In genomic region chr20:51065615-51066014, GRCh38 we compare ENCODE assay signal across 28 cellular contexts. TPM values are rescaled to one million over a fixed set of nuclear protein-coding genes. Genes with fewer than 3 reads are reported as not detected.
"Had no signal": no experiment of that assay in that cellular context is flagged by ENCODE, and none has a peak within 500 bp of the region (broad histone marks: within the 10 kb centered on the region; RNA-seq: fewer than 3 reads in every experiment).

No MANE protein-coding gene starts in this region.

- H3K36me3 Mint-ChIP-seq: stimulated activated effector memory CD8-positive, alpha-beta T cell treated with anti-CD3 and anti-CD28 coated beads, Interleukin-12 subunit alpha, Interleukin-12 subunit beta, amount 100 ng/mL, for 72 hours; stimulated activated memory B cell treated with anti-CD40 and anti-IgM and Interleukin-4, amounts not matched to agents 10 μg/mL and 1 μg/mL and 100 μg/mL, for 72 hours; type B pancreatic cell had no signal

- H3K36me3 ChIP-seq: stomach, suprapubic skin, thoracic aorta, thyroid gland, tibial artery, tibial nerve, transverse colon, upper lobe of left lung, upper lobe of right lung, uterus, vagina had no signal

- H3K27me3 ChIP-seq: testis, thyroid gland, upper lobe of left lung, uterus, vagina had no signal

- H3K4me3 Mint-ChIP-seq: stimulated activated effector memory CD8-positive, alpha-beta T cell treated with anti-CD3 and anti-CD28 coated beads, Interleukin-12 subunit alpha, Interleukin-12 subunit beta, amount 100 ng/mL, for 72 hours; stimulated activated memory B cell treated with anti-CD40 and anti-IgM and Interleukin-4, amounts not matched to agents 10 μg/mL and 1 μg/mL and 100 μg/mL, for 72 hours; stimulated activated naive B cell treated with anti-CD40 and anti-IgM and Interleukin-4, amounts not matched to agents 10 μg/mL and 1 μg/mL and 100 μg/mL, for 72 hours; stimulated activated naive CD8-positive, alpha-beta T cell treated with anti-CD3 and anti-CD28 coated beads, Interleukin-15, amount 100 ng/mL, for 72 hours; type B pancreatic cell had no signal

- FAIRE-seq: urothelium cell line had no signal

- ATAC-seq: stimulated activated effector memory CD8-positive, alpha-beta T cell treated with anti-CD3 and anti-CD28 coated beads, Interleukin-12 subunit alpha, Interleukin-12 subunit beta, amount 100 ng/mL, for 72 hours; stimulated activated memory B cell treated with anti-CD40 and anti-IgM and Interleukin-4, amounts not matched to agents 10 μg/mL and 1 μg/mL and 100 μg/mL, for 72 hours; stimulated activated naive B cell treated with anti-CD40 and anti-IgM and Interleukin-4, amounts not matched to agents 10 μg/mL and 1 μg/mL and 100 μg/mL, for 72 hours; stimulated activated naive CD8-positive, alpha-beta T cell treated with anti-CD3 and anti-CD28 coated beads, Interleukin-15, amount 100 ng/mL, for 72 hours; upper lobe of right lung had no signal

- H3K4me3 ChIP-seq: stomach, suprapubic skin, testis, thoracic aorta, thyroid gland, tibial artery, tibial nerve, transverse colon, upper lobe of left lung, upper lobe of right lung, uterus, vagina had no signal

- H3K27ac ChIP-seq: stomach, suprapubic skin, testis, thoracic aorta, thyroid gland, tibial artery, tibial nerve, transverse colon, upper lobe of left lung, upper lobe of right lung, uterus, vagina had no signal

- H3K9me3 ChIP-seq: stomach, suprapubic skin, testis, thoracic aorta, thyroid gland, tibial artery, tibial nerve, transverse colon, upper lobe of left lung, upper lobe of right lung, uterus, vagina had no signal

- DNase-seq: stimulated activated CD4-positive, alpha-beta T cell treated with anti-CD3 and anti-CD28 coated beads, Interleukin-2, amount 100 ng/mL, for 24 hours; stimulated activated CD4-positive, alpha-beta T cell treated with anti-CD3 and anti-CD28 coated beads, Interleukin-2, amount 100 ng/mL, for 48 hours; stimulated activated CD4-positive, alpha-beta T cell treated with anti-CD3 and anti-CD28 coated beads, Interleukin-4, amount 100 ng/mL, for 1 hour; stimulated activated CD4-positive, alpha-beta T cell treated with anti-CD3 and anti-CD28 coated beads, Interleukin-4, amount 100 ng/mL, for 24 hours; stimulated activated CD4-positive, alpha-beta T cell treated with anti-CD3 and anti-CD28 coated beads, Interleukin-4, amount 100 ng/mL, for 4 hours; stimulated activated CD8-positive, alpha-beta memory T cell treated with anti-CD3 and anti-CD28 coated beads, Interleukin-4, amount 100 ng/mL, for 48 hours; stimulated activated naive B cell treated with anti-CD40 and anti-IgM and Interleukin-4, amounts not matched to agents 10 μg/mL and 1 μg/mL and 100 μg/mL, for 72 hours; stimulated activated naive CD4-positive, alpha-beta T cell; stimulated activated naive CD4-positive, alpha-beta T cell treated with Interleukin-2 at 50 U/mL for 16 hours; stimulated activated naive CD8-positive, alpha-beta T cell treated with anti-CD3 and anti-CD28 coated beads, Interleukin-15, amount 100 ng/mL, for 72 hours; stomach; substantia nigra; testis; thyroid gland; tibial artery; transverse colon; trophoblast cell; upper lobe of left lung; upper lobe of right lung; uterus had no signal

- H3K27ac Mint-ChIP-seq: stimulated activated effector memory CD8-positive, alpha-beta T cell treated with anti-CD3 and anti-CD28 coated beads, Interleukin-12 subunit alpha, Interleukin-12 subunit beta, amount 100 ng/mL, for 72 hours; stimulated activated memory B cell treated with anti-CD40 and anti-IgM and Interleukin-4, amounts not matched to agents 10 μg/mL and 1 μg/mL and 100 μg/mL, for 72 hours; stimulated activated naive B cell treated with anti-CD40 and anti-IgM and Interleukin-4, amounts not matched to agents 10 μg/mL and 1 μg/mL and 100 μg/mL, for 72 hours; stimulated activated naive CD8-positive, alpha-beta T cell treated with anti-CD3 and anti-CD28 coated beads, Interleukin-15, amount 100 ng/mL, for 72 hours; type B pancreatic cell had no signal

- H3K4me1 ChIP-seq: stomach, suprapubic skin, testis, thyroid gland, tibial artery, tibial nerve, transverse colon, upper lobe of left lung, upper lobe of right lung, uterus, vagina had no signal

- H3K9me3 Mint-ChIP-seq: type B pancreatic cell had no signal

RNA-seq across cellular contexts. Expression of gene KCNG1, which starts 42.7 kb away (rescaled TPM):
- total RNA-seq: upper lobe of right lung had no signal
